In the genomic region with DNA sequence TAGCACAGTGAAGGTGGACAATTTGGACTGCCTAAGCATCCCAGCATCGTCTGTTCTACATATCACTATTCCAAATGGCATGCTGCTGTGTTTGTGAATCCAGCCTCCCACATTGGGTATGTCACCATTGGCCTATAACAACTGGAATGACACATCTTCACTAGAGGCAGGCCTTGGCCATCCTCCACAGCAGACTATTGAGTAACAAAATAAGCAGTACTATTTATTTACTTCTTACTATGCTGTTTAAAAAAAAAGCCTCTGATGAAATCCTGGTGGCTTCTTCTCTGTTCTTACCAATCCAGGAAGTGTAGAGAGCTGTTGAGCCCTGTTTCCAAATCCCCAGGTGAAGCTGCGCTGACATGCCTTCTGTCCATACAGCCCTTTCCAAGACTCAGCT, we compare ENCODE assay signal across 11 cellular contexts. TPM values are rescaled to one million over a fixed set of nuclear protein-coding genes. Genes with fewer than 3 reads are reported as not detected.
DNase-seq lines count a peak whose midpoint lies in the region; ATAC-seq and TF ChIP-seq lines count a peak whose summit lies in the region.
"Had no signal": no experiment of that assay in that cellular context is flagged by ENCODE, and none has a peak within 500 bp of the region (broad histone marks: within the 10 kb centered on the region; RNA-seq: fewer than 3 reads in every experiment).

No MANE protein-coding gene starts in this region.

- peak; percentile 46 for DNase-seq in CD1c-positive myeloid dendritic cell (ENCODE audit: extremely low spot score)
- peak; percentile 90 for DNase-seq in NOMO-1 treated with DMSO at 0.1 percent for 48 hours (lab: John Stamatoyannopoulos, UW; ENCODE audit: unreplicated experiment)
- peak; percentile 67 for DNase-seq in fibroblast of peridontal ligament (ENCODE audit: extremely low read depth)
- no peak for DNase-seq in progenitor cell of endocrine pancreas (ENCODE audit: low spot score, unreplicated experiment)
- DNase-seq in activated CD8-positive, alpha-beta memory T cell treated with anti-CD3 and anti-CD28 coated beads, Interleukin-2, amount 10 ng/mL, durations not matched to agents 7 days and 5 days, result no peak
- DNase-seq: activated CD4-positive, alpha-beta T cell treated with anti-CD3 and anti-CD28 coated beads, Interleukin-2, amount 10 ng/mL, durations not matched to agents 24 days and 14 days; amygdala had no signal

- no peaks in the 10 kb centered on the region for H3K27me3 Mint-ChIP-seq in progenitor cell of endocrine pancreas
- no peaks in the 10 kb centered on the region for H3K27me3 Mint-ChIP-seq in activated CD8-positive, alpha-beta memory T cell treated with anti-CD3 and anti-CD28 coated beads, Interleukin-2, amount 10 ng/mL, durations not matched to agents 7 days and 5 days
- H3K27me3 Mint-ChIP-seq: activated CD4-positive, alpha-beta T cell treated with anti-CD3 and anti-CD28 coated beads, Interleukin-2, amount 10 ng/mL, durations not matched to agents 24 days and 14 days had no signal

- no peak overlapping the region for H3K4me3 Mint-ChIP-seq in progenitor cell of endocrine pancreas (ENCODE audit: low read depth)
- no peak overlapping the region for H3K4me3 Mint-ChIP-seq in activated CD8-positive, alpha-beta memory T cell treated with anti-CD3 and anti-CD28 coated beads, Interleukin-2, amount 10 ng/mL, durations not matched to agents 7 days and 5 days
- H3K4me3 Mint-ChIP-seq: activated CD4-positive, alpha-beta T cell treated with anti-CD3 and anti-CD28 coated beads, Interleukin-2, amount 10 ng/mL, durations not matched to agents 24 days and 14 days had no signal

- CTCF ChIA-PET in activated CD8-positive, alpha-beta memory T cell treated with anti-CD3 and anti-CD28 coated beads, Interleukin-2, amount 10 ng/mL, durations not matched to agents 7 days and 5 days (lab: Charles Lee), result no interaction called here

- peaks cover 5% of the 10 kb centered on the region for H3K9me3 Mint-ChIP-seq in progenitor cell of endocrine pancreas (ENCODE audit: low read depth)
- no peaks in the 10 kb centered on the region for H3K9me3 Mint-ChIP-seq in activated CD8-positive, alpha-beta memory T cell treated with anti-CD3 and anti-CD28 coated beads, Interleukin-2, amount 10 ng/mL, durations not matched to agents 7 days and 5 days (ENCODE audit: low read depth)

- TF ChIP-seq CTCF in progenitor cell of endocrine pancreas (IDR thresholded peaks at IDR 0.05; ENCODE audit: unreplicated experiment), result no peak

- no peak for ATAC-seq in HG02870 (IDR thresholded peaks at IDR 0.05; ENCODE audit: unreplicated experiment)
- no peak for ATAC-seq in activated CD8-positive, alpha-beta memory T cell treated with anti-CD3 and anti-CD28 coated beads, Interleukin-2, amount 10 ng/mL, durations not matched to agents 7 days and 5 days
- ATAC-seq in HG02588 (IDR thresholded peaks at IDR 0.05; ENCODE audit: unreplicated experiment), result no peak
- no peak for ATAC-seq in GM19035 (IDR thresholded peaks at IDR 0.05; ENCODE audit: unreplicated experiment)

- H3K4me1 Mint-ChIP-seq in progenitor cell of endocrine pancreas (ENCODE audit: low read depth), result no peaks in the 10 kb centered on the region
- H3K4me1 Mint-ChIP-seq in activated CD8-positive, alpha-beta memory T cell treated with anti-CD3 and anti-CD28 coated beads, Interleukin-2, amount 10 ng/mL, durations not matched to agents 7 days and 5 days, result no peaks in the 10 kb centered on the region

- peak overlapping the region; percentile 89 for H3K27ac Mint-ChIP-seq in progenitor cell of endocrine pancreas
- H3K27ac Mint-ChIP-seq in activated CD8-positive, alpha-beta memory T cell treated with anti-CD3 and anti-CD28 coated beads, Interleukin-2, amount 10 ng/mL, durations not matched to agents 7 days and 5 days, result no peak overlapping the region
- H3K27ac Mint-ChIP-seq: activated CD4-positive, alpha-beta T cell treated with anti-CD3 and anti-CD28 coated beads, Interleukin-2, amount 10 ng/mL, durations not matched to agents 24 days and 14 days had no signal

- peaks cover 12% of the 10 kb centered on the region for H3K36me3 Mint-ChIP-seq in progenitor cell of endocrine pancreas (ENCODE audit: insufficient read depth)
- H3K36me3 Mint-ChIP-seq in activated CD8-positive, alpha-beta memory T cell treated with anti-CD3 and anti-CD28 coated beads, Interleukin-2, amount 10 ng/mL, durations not matched to agents 7 days and 5 days, result peaks cover 13% of the 10 kb centered on the region

RNA-seq across cellular contexts. Expression of a gene that starts 30.6 kb away (rescaled TPM):
- total RNA-seq in progenitor cell of endocrine pancreas, result 0.38 TPM in 1 of 2 replicates, not detected in the other
- not detected for total RNA-seq in activated CD8-positive, alpha-beta memory T cell treated with anti-CD3 and anti-CD28 coated beads, Interleukin-2, amount 10 ng/mL, durations not matched to agents 7 days and 5 days
- total RNA-seq: SK-MEL-5 had no signal

RNA-seq across cellular contexts. Expression of a gene that starts 42.7 kb away (rescaled TPM):
- 17.7 and 19.8 TPM in 2 replicates for total RNA-seq in progenitor cell of endocrine pancreas
- 10 to 100 TPM; 30.1 to 30.8 TPM for total RNA-seq in activated CD8-positive, alpha-beta memory T cell treated with anti-CD3 and anti-CD28 coated beads, Interleukin-2, amount 10 ng/mL, durations not matched to agents 7 days and 5 days

RNA-seq across cellular contexts. Expression of a gene that starts 43.1 kb away (rescaled TPM):
- 17.4 and 18.9 TPM in 2 replicates for total RNA-seq in progenitor cell of endocrine pancreas
- 10 to 100 TPM; 17.9 to 22.1 TPM for total RNA-seq in activated CD8-positive, alpha-beta memory T cell treated with anti-CD3 and anti-CD28 coated beads, Interleukin-2, amount 10 ng/mL, durations not matched to agents 7 days and 5 days

Comparison
In these comparisons a context has a peak if more than half of its experiments do, and no peak if none do; other contexts are left out.
1. DNase-seq: peak in CD1c-positive myeloid dendritic cell (single experiment), NOMO-1 treated with DMSO at 0.1 percent for 48 hours (single experiment) and fibroblast of peridontal ligament (single experiment); none in progenitor cell of endocrine pancreas (single experiment) and activated CD8-positive, alpha-beta memory T cell treated with anti-CD3 and anti-CD28 coated beads, Interleukin-2, amount 10 ng/mL, durations not matched to agents 7 days and 5 days (single experiment).